Comparison of ENCODE assay signal across 1 cellular context in the genomic region with DNA sequence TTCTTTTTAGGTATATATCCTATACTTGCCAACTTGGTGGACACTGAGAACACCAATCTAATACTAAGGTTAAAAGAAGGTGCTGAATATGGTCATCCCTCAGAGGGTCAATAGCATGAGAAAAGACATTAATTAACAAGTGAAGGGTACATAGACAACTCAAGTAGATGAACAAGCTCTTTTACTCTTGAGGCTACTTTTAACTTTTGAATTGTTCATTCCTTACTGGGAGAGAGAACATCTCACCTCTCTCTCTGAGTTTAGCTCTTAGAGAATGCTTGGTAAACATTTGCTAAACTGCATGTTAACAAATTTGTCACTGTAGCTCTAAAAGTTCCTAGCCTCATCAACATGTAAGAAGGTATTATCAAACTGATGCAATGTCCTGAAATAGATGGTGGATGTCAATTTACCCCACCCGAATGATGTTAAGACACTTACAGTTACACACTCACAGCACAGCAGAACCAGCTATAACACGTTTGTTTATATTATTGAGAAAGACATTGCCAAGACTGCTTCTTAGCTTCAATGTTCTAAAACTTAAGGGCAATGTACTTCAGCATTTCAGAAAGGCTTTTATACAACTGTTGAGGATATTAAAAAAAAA.
TF ChIP-seq lines count a peak whose summit lies in the region.

No MANE protein-coding gene starts in this region.

TF ChIP-seq in GM23338, 12 proteins besides CTCF, POLR2A, EP300 and RAD21 (continued from another document):
- TF ChIP-seq, protein P1, sequence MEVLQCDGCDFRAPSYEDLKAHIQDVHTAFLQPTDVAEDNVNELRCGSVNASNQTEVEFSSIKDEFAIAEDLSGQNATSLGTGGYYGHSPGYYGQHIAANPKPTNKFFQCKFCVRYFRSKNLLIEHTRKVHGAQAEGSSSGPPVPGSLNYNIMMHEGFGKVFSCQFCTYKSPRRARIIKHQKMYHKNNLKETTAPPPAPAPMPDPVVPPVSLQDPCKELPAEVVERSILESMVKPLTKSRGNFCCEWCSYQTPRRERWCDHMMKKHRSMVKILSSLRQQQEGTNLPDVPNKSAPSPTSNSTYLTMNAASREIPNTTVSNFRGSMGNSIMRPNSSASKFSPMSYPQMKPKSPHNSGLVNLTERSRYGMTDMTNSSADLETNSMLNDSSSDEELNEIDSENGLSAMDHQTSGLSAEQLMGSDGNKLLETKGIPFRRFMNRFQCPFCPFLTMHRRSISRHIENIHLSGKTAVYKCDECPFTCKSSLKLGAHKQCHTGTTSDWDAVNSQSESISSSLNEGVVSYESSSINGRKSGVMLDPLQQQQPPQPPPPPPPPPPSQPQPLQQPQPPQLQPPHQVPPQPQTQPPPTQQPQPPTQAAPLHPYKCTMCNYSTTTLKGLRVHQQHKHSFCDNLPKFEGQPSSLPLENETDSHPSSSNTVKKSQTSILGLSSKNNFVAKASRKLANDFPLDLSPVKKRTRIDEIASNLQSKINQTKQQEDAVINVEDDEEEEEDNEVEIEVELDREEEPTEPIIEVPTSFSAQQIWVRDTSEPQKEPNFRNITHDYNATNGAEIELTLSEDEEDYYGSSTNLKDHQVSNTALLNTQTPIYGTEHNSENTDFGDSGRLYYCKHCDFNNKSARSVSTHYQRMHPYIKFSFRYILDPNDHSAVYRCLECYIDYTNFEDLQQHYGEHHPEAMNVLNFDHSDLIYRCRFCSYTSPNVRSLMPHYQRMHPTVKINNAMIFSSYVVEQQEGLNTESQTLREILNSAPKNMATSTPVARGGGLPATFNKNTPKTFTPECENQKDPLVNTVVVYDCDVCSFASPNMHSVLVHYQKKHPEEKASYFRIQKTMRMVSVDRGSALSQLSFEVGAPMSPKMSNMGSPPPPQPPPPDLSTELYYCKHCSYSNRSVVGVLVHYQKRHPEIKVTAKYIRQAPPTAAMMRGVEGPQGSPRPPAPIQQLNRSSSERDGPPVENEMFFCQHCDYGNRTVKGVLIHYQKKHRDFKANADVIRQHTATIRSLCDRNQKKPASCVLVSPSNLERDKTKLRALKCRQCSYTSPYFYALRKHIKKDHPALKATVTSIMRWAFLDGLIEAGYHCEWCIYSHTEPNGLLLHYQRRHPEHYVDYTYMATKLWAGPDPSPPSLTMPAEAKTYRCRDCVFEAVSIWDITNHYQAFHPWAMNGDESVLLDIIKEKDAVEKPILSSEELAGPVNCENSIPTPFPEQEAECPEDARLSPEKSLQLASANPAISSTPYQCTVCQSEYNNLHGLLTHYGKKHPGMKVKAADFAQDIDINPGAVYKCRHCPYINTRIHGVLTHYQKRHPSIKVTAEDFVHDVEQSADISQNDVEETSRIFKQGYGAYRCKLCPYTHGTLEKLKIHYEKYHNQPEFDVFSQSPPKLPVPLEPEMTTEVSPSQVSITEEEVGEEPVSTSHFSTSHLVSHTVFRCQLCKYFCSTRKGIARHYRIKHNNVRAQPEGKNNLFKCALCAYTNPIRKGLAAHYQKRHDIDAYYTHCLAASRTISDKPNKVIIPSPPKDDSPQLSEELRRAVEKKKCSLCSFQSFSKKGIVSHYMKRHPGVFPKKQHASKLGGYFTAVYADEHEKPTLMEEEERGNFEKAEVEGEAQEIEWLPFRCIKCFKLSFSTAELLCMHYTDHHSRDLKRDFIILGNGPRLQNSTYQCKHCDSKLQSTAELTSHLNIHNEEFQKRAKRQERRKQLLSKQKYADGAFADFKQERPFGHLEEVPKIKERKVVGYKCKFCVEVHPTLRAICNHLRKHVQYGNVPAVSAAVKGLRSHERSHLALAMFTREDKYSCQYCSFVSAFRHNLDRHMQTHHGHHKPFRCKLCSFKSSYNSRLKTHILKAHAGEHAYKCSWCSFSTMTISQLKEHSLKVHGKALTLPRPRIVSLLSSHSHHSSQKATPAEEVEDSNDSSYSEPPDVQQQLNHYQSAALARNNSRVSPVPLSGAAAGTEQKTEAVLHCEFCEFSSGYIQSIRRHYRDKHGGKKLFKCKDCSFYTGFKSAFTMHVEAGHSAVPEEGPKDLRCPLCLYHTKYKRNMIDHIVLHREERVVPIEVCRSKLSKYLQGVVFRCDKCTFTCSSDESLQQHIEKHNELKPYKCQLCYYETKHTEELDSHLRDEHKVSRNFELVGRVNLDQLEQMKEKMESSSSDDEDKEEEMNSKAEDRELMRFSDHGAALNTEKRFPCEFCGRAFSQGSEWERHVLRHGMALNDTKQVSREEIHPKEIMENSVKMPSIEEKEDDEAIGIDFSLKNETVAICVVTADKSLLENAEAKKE (CRISPR knock-in tag; IDR thresholded peaks at IDR 0.05): no peak
- TF ChIP-seq STAT1 (IDR thresholded peaks at IDR 0.05; ENCODE audit: unreplicated experiment): no peak
- TF ChIP-seq NANOG (IDR thresholded peaks at IDR 0.05; ENCODE audit: borderline replicate concordance): no peak
- no peak for TF ChIP-seq ZNF331 (CRISPR knock-in tag; IDR thresholded peaks at IDR 0.05; ENCODE audit: low read depth)
- TF ChIP-seq CREB1 (CRISPR knock-in tag; IDR thresholded peaks at IDR 0.05; ENCODE audit: low read depth): no peak
- TF ChIP-seq, protein P2, sequence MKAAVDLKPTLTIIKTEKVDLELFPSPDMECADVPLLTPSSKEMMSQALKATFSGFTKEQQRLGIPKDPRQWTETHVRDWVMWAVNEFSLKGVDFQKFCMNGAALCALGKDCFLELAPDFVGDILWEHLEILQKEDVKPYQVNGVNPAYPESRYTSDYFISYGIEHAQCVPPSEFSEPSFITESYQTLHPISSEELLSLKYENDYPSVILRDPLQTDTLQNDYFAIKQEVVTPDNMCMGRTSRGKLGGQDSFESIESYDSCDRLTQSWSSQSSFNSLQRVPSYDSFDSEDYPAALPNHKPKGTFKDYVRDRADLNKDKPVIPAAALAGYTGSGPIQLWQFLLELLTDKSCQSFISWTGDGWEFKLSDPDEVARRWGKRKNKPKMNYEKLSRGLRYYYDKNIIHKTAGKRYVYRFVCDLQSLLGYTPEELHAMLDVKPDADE (IDR thresholded peaks at IDR 0.05): no peak
- no peak for TF ChIP-seq JUNB (IDR thresholded peaks at IDR 0.05; ENCODE audit: unreplicated experiment)
- no peak for TF ChIP-seq ZNF114 (CRISPR knock-in tag; IDR thresholded peaks at IDR 0.05)
- TF ChIP-seq, protein P3, sequence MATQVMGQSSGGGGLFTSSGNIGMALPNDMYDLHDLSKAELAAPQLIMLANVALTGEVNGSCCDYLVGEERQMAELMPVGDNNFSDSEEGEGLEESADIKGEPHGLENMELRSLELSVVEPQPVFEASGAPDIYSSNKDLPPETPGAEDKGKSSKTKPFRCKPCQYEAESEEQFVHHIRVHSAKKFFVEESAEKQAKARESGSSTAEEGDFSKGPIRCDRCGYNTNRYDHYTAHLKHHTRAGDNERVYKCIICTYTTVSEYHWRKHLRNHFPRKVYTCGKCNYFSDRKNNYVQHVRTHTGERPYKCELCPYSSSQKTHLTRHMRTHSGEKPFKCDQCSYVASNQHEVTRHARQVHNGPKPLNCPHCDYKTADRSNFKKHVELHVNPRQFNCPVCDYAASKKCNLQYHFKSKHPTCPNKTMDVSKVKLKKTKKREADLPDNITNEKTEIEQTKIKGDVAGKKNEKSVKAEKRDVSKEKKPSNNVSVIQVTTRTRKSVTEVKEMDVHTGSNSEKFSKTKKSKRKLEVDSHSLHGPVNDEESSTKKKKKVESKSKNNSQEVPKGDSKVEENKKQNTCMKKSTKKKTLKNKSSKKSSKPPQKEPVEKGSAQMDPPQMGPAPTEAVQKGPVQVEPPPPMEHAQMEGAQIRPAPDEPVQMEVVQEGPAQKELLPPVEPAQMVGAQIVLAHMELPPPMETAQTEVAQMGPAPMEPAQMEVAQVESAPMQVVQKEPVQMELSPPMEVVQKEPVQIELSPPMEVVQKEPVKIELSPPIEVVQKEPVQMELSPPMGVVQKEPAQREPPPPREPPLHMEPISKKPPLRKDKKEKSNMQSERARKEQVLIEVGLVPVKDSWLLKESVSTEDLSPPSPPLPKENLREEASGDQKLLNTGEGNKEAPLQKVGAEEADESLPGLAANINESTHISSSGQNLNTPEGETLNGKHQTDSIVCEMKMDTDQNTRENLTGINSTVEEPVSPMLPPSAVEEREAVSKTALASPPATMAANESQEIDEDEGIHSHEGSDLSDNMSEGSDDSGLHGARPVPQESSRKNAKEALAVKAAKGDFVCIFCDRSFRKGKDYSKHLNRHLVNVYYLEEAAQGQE (IDR thresholded peaks at IDR 0.05; ENCODE audit: unreplicated experiment): no peak
- no peak for TF ChIP-seq POLR2AphosphoS5 (IDR thresholded peaks at IDR 0.05; ENCODE audit: low read depth)
- no peak for TF ChIP-seq EZH2 (IDR thresholded peaks at IDR 0.05; ENCODE audit: low read depth, unreplicated experiment)
TF ChIP-seq in GM23338: peak in this region for 0.
